In the genomic region with DNA sequence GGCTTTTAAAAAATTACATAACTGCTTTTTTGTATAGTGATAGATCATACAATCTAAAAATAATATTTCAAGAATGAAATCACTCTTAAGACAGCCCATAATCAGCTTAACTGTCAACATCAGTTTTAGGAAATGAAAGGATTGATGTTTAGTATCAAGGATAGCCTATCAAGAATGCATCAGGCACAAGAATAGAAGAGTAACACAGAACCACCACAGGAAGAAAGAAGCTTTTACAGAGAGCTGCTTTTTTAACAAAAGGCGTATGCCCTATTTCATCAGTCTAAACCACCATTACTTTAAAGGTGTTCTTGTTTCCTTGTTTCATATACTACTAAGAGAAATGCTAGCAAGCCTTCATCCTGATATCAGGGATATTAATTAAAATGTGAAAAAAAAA, we compare ENCODE assay signal across 23 cellular contexts.
"Had no signal": no experiment of that assay in that cellular context is flagged by ENCODE, and none has a peak within 500 bp of the region (broad histone marks: within the 10 kb centered on the region; RNA-seq: fewer than 3 reads in every experiment).

No MANE protein-coding gene starts in this region.

- H3K36me3 ChIP-seq: gastrocnemius medialis, ovary, thoracic aorta had no signal

- H3K9me3 ChIP-seq: body of pancreas, gastrocnemius medialis, ovary, thoracic aorta had no signal

- H3K27ac ChIP-seq: cardiac muscle cell, ovary, skin epidermis, thoracic aorta, VCaP had no signal

- H3K4me3 ChIP-seq: body of pancreas, cardiac muscle cell, gastrocnemius medialis, ovary, skin epidermis, thoracic aorta had no signal

- ATAC-seq: effector memory CD8-positive, alpha-beta T cell; gastrocnemius medialis; stimulated activated naive CD8-positive, alpha-beta T cell treated with anti-CD3 and anti-CD28 coated beads, Interleukin-15, Interleukin-2, amounts not matched to agents 100 U/mL and 50 U/mL, for 24 hours had no signal

- H3K27me3 ChIP-seq: body of pancreas, cardiac muscle cell, gastrocnemius medialis, ovary had no signal

- DNase-seq: activated CD4-positive, alpha-beta memory T cell treated with anti-CD3 and anti-CD28 coated beads, Interleukin-2, amount 10 ng/mL, durations not matched to agents 7 days and 5 days; activated CD4-positive, alpha-beta T cell treated with anti-CD3 and anti-CD28 coated beads for 1 hour; activated CD4-positive, alpha-beta T cell treated with anti-CD3 and anti-CD28 coated beads, Interleukin-2, amount 10 ng/mL, durations not matched to agents 7 days and 5 days; activated CD8-positive, alpha-beta memory T cell treated with anti-CD3 and anti-CD28 coated beads, Interleukin-2, amount 50 U/mL, for 48 hours; activated gamma-delta T cell treated with Interleukin-2 at 50 U/mL for 16 hours; activated T-cell treated with anti-CD3 and anti-CD28 coated beads, Interleukin-2, amount 50 U/mL, for 24 hours; aorta; body of pancreas; cortex of kidney; effector memory CD8-positive, alpha-beta T cell; erythroblast; gastrocnemius medialis; glutamatergic neuron; islet precursor cell; left ventricle myocardium superior; ovary; stimulated activated CD4-positive, alpha-beta T cell treated with anti-CD3 and anti-CD28 coated beads, Interleukin-12 subunit alpha, Interleukin-12 subunit beta, amount 100 ng/mL, for 4 hours; stimulated activated CD4-positive, alpha-beta T cell treated with anti-CD3 and anti-CD28 coated beads, Interleukin-4, amount 100 ng/mL, for 1 hour; stimulated activated naive CD8-positive, alpha-beta T cell treated with anti-CD3 and anti-CD28 coated beads, Interleukin-15, Interleukin-2, amounts not matched to agents 100 U/mL and 50 U/mL, for 24 hours had no signal
